ENCODE assay signal across 19 cellular contexts in genomic region chr2:24908316-24908937, GRCh38. TPM values are rescaled to one million over a fixed set of nuclear protein-coding genes. Genes with fewer than 3 reads are reported as not detected.
DNase-seq lines count a peak whose midpoint lies in the region; ATAC-seq, FAIRE-seq and TF ChIP-seq lines count a peak whose summit lies in the region.
"Had no signal": no experiment of that assay in that cellular context is flagged by ENCODE, and none has a peak within 500 bp of the region (broad histone marks: within the 10 kb centered on the region; RNA-seq: fewer than 3 reads in every experiment).

No MANE protein-coding gene starts in this region.

- no peak overlapping the region for H2AK5ac ChIP-seq in neuronal stem cell (ENCODE audit: low read depth, low read length)

- no peak overlapping the region for H3K4me3 Mint-ChIP-seq in central memory CD8-positive, alpha-beta T cell
- H3K4me3 Mint-ChIP-seq: CD4-positive, alpha-beta T cell had no signal

- no peak for TF ChIP-seq POLR2A in stomach (IDR thresholded peaks at IDR 0.05)

- H3K14ac ChIP-seq in neuronal stem cell (ENCODE audit: low read length): no peak overlapping the region

- H2AFZ ChIP-seq in neuronal stem cell (ENCODE audit: low read length): no peak overlapping the region
- H2AFZ ChIP-seq: GM23248 had no signal

- no peaks in the 10 kb centered on the region for H3K27me3 Mint-ChIP-seq in central memory CD8-positive, alpha-beta T cell
- H3K27me3 Mint-ChIP-seq: CD4-positive, alpha-beta T cell had no signal

- H3K4me1 Mint-ChIP-seq in central memory CD8-positive, alpha-beta T cell: peaks cover 16% of the 10 kb centered on the region

- H3K4me3 ChIP-seq in neuronal stem cell (ENCODE audit: low read length in 2 of 2) (no peak overlapping the region), stomach (no peak overlapping the region)
- H3K4me3 ChIP-seq: GM23248, HAP-1 had no signal

- no peak overlapping the region for H3K4ac ChIP-seq in neuronal stem cell (ENCODE audit: low read length)

- H4K8ac ChIP-seq in neuronal stem cell (ENCODE audit: low read depth, low read length): no peak overlapping the region

- intact Hi-C loops in stomach (cut with DNase I; ENCODE audit: low total_unique reads): no loop called here

- H3K79me1 ChIP-seq in neuronal stem cell (ENCODE audit: low read depth, low read length): peaks cover 4% of the 10 kb centered on the region

- no peak overlapping the region for H3K27ac ChIP-seq in neuronal stem cell (replicated peaks; ENCODE audit: low read length)
- H3K27ac ChIP-seq in stomach: no peak overlapping the region
- H3K27ac ChIP-seq: GM23248 had no signal

- H3K4me1 ChIP-seq in neuronal stem cell (ENCODE audit: control insufficient read depth in 2 of 2, insufficient read depth in 1 of 2, low read depth in 1 of 2, low read length in 2 of 2) (no peaks in the 10 kb centered on the region), stomach (peaks cover 0 to 6% (median 3%) of the 10 kb centered on the region in 4 donors)
- H3K4me1 ChIP-seq: HAP-1 had no signal

- no CpG with 5 or more reads among the region's 10 CpGs for WGBS in neuronal stem cell (ENCODE audit: extremely low coverage in 2 of 2, insufficient read length in 2 of 2, insufficient replicate concordance in 1 of 2), 2 donors
- WGBS in stomach, 5 donors: 69 to 89% (median 86%) methylated on average over 9 to 10 of the region's 10 CpGs

- TF ChIP-seq EP300 in stomach (IDR thresholded peaks at IDR 0.05): no peak

- H2BK120ac ChIP-seq in neuronal stem cell (ENCODE audit: low read depth, low read length): no peak overlapping the region

- no peak overlapping the region for H2BK12ac ChIP-seq in neuronal stem cell (ENCODE audit: low read length)

- H3K27me3 ChIP-seq in neuronal stem cell (ENCODE audit: control insufficient read depth in 3 of 3, insufficient read depth in 3 of 3, low read depth in 1 of 3, low read length in 3 of 3) (no peaks in the 10 kb centered on the region), stomach (no peaks in the 10 kb centered on the region)

- H2BK5ac ChIP-seq in neuronal stem cell (ENCODE audit: low read length): peak overlapping the region; percentile 83

- H3K4me2 ChIP-seq in neuronal stem cell (ENCODE audit: insufficient read depth, low read length, poor library complexity, severe bottlenecking): no peak overlapping the region

- FAIRE-seq in urothelium cell line (lab: Jason Lieb, UNC): peak; percentile 48

- peak overlapping the region; percentile 25 for H3K23ac ChIP-seq in neuronal stem cell (ENCODE audit: low read depth, low read length, poor library complexity)

- H3K9me3 Mint-ChIP-seq in central memory CD8-positive, alpha-beta T cell: no peaks in the 10 kb centered on the region
- H3K9me3 Mint-ChIP-seq: CD4-positive, alpha-beta T cell had no signal

- H3K36me3 ChIP-seq in neuronal stem cell (replicated peaks in 1 of 2; ENCODE audit: control insufficient read depth in 2 of 2, insufficient read depth in 2 of 2, low read length in 2 of 2) (peaks cover 5 to 61% of the 10 kb centered on the region in 2 donors), stomach (peaks cover 0 to 8% (median 3%) of the 10 kb centered on the region in 4 donors)

- no peak overlapping the region for H4K91ac ChIP-seq in neuronal stem cell (ENCODE audit: low read depth, low read length, poor library complexity)

- no peak for TF ChIP-seq CTCF in stomach (IDR thresholded peaks at IDR 0.05)

- no peak overlapping the region for H3K9ac ChIP-seq in neuronal stem cell (ENCODE audit: low read depth, low read length, poor library complexity)
- H3K9ac ChIP-seq: GM23248 had no signal

- H3K27ac Mint-ChIP-seq in central memory CD8-positive, alpha-beta T cell (ENCODE audit: low read depth): peak overlapping the region; percentile 14
- H3K27ac Mint-ChIP-seq: CD4-positive, alpha-beta T cell had no signal

- H3K36me3 Mint-ChIP-seq in central memory CD8-positive, alpha-beta T cell (ENCODE audit: insufficient read depth): peaks cover 3% of the 10 kb centered on the region

- H2BK15ac ChIP-seq in neuronal stem cell (ENCODE audit: low read length): no peak overlapping the region

- ATAC-seq in central memory CD8-positive, alpha-beta T cell (replicated peaks; ENCODE audit: extremely low read depth, poor library complexity, severe bottlenecking): no peak
- ATAC-seq in GM18870 (IDR thresholded peaks at IDR 0.05; ENCODE audit: unreplicated experiment): no peak
- ATAC-seq in GM18858 (IDR thresholded peaks at IDR 0.05; ENCODE audit: unreplicated experiment): no peak
- ATAC-seq: Panc1 had no signal

- H3K18ac ChIP-seq in neuronal stem cell (ENCODE audit: low read length): no peak overlapping the region

- H3K9me3 ChIP-seq in neuronal stem cell (replicated peaks in 1 of 2; ENCODE audit: control insufficient read depth in 2 of 2, insufficient read depth in 1 of 2, low read depth in 1 of 2, low read length in 2 of 2) (peaks cover 0 to 6% of the 10 kb centered on the region in 2 donors), stomach (peaks cover 0 to 6% (median 0%) of the 10 kb centered on the region in 4 donors)
- H3K9me3 ChIP-seq: HAP-1 had no signal

- DNase-seq in central memory CD8-positive, alpha-beta T cell (ENCODE audit: low spot score in 2 of 2): no peak
- peak; percentile 40 for DNase-seq in fibroblast of peridontal ligament (ENCODE audit: extremely low read depth)
- DNase-seq in neuronal stem cell (ENCODE audit: low spot score): no peak
- DNase-seq in urothelium cell line (ENCODE audit: low spot score): no peak
- DNase-seq in stomach: no peak
- DNase-seq: CD4-positive, alpha-beta T cell; COR-L47; DMS79 treated with DMSO at 0.1 percent for 48 hours; GM23248; KG1; NCI-H1694; NCI-H2081; NCI-H2171 treated with DMSO at 0.1 percent for 48 hours; NCI-H524 treated with DMSO at 0.1 percent for 48 hours; NCI-H82 had no signal

RNA-seq across cellular contexts. Expression of gene ADCY3, which starts 11.6 kb away (rescaled TPM):
- polyA plus RNA-seq in neuronal stem cell (2013, experiment 1 of 2): 31.1 TPM
- polyA plus RNA-seq in neuronal stem cell (2013, experiment 2 of 2): 29.1 TPM
- total RNA-seq in stomach: 100 to 1,000 TPM in 1 of 5 donors, 10 to 100 TPM in 4; 11.6 to 339 (median 32.2) TPM
- 10 to 100 TPM in 2 of 3 donors, 1 to 10 TPM in 1; 5.2 to 21.7 (median 11.8) TPM for polyA plus RNA-seq in stomach
